ENCODE assay signal across 8 cellular contexts in genomic region chr9:112332674-112332976, GRCh38. TPM values are rescaled to one million over a fixed set of nuclear protein-coding genes. Genes with fewer than 3 reads are reported as not detected.
DNase-seq lines count a peak whose midpoint lies in the region; ATAC-seq and TF ChIP-seq lines count a peak whose summit lies in the region.

No MANE protein-coding gene starts in this region.

- ATAC-seq in gastrocnemius medialis: no peak

- peak overlapping the region; percentile 75 for H3K27ac ChIP-seq in SJCRH30
- peak overlapping the region; percentile 86 for H3K27ac ChIP-seq in fibroblast of lung (ENCODE audit: insufficient read depth, low read length)
- H3K27ac ChIP-seq in gastrocnemius medialis: peak overlapping the region; percentile 84 to 99 (median 97)

- no peak for TF ChIP-seq POLR2A in gastrocnemius medialis (IDR thresholded peaks at IDR 0.05)

- in situ Hi-C loops in gastrocnemius medialis (cut with MboI; ENCODE audit: low sequenced_read_pairs in 4 of 4): no loop called here

- no peaks in the 10 kb centered on the region for H3K36me3 ChIP-seq in SJCRH30
- no peaks in the 10 kb centered on the region for H3K36me3 ChIP-seq in fibroblast of lung (ENCODE audit: control insufficient read depth, insufficient read depth, low read length)
- H3K36me3 ChIP-seq in gastrocnemius medialis: no peaks in the 10 kb centered on the region

- H3K9me3 ChIP-seq in SJCRH30 (replicated peaks) (no peaks in the 10 kb centered on the region), fibroblast of lung (ENCODE audit: control insufficient read depth, insufficient read depth, low read depth, low read length) (no peaks in the 10 kb centered on the region), gastrocnemius medialis (no peaks in the 10 kb centered on the region)

- TF ChIP-seq CTCF in GM12875 (IDR thresholded peaks at IDR 0.05; ENCODE audit: borderline replicate concordance, insufficient read depth, low read depth, low read length) (0 out of 2 replicates have a peak, but pooled peaks have one; percentile 8), fibroblast of lung (conservative IDR thresholded peaks at IDR 0.05 in 1 of 2, IDR thresholded peaks at IDR 0.05 in 1 of 2; ENCODE audit: low read depth in 1 of 2, low read length in 2 of 2) (peak; percentile 7 to 15), gastrocnemius medialis (IDR thresholded peaks at IDR 0.05 in 4 of 5, conservative IDR thresholded peaks at IDR 0.05 in 1 of 5) (peak in 1 of 5 experiments; percentile 15)

- H3K4me3 ChIP-seq in GM12875 (ENCODE audit: low read depth, low read length) (peak overlapping the region; percentile 94), SJCRH30 (peak overlapping the region; percentile 96), fibroblast of lung (replicated peaks in 1 of 4; ENCODE audit: control extremely low read depth in 1 of 4, insufficient read depth in 1 of 4, low read depth in 3 of 4, low read length in 4 of 4) (peak overlapping the region; percentile 80 to 89 (median 84)), gastrocnemius medialis (peak overlapping the region; percentile 67 to 96 (median 88))

- peak overlapping the region; percentile 88 for H3K9ac ChIP-seq in fibroblast of lung (ENCODE audit: insufficient read depth, low read length)

- H3K4me1 ChIP-seq in SJCRH30 (peaks cover 11% of the 10 kb centered on the region; the same call in 1 of the 2 replicates), fibroblast of lung (ENCODE audit: control insufficient read depth, extremely low read depth, insufficient read depth, low read length) (no peaks in the 10 kb centered on the region), gastrocnemius medialis (peaks cover 16 to 22% of the 10 kb centered on the region in 2 donors)

- peaks cover 2% of the 10 kb centered on the region for H4K20me1 ChIP-seq in fibroblast of lung (ENCODE audit: control insufficient read depth, extremely low read depth, insufficient read depth, low read length)

- DNase-seq in SJCRH30: no peak
- no peak for DNase-seq in fibroblast of lung (ENCODE audit: low read depth in 2 of 2)
- DNase-seq in gastrocnemius medialis: no peak
- DNase-seq in occipital lobe (lab: John Stamatoyannopoulos, UW): no peak
- DNase-seq in iPS-NIHi11 (ENCODE audit: low spot score): no peak
- no peak for DNase-seq in AG08396 (ENCODE audit: low spot score)
- DNase-seq in posterior vena cava (ENCODE audit: low spot score): no peak

- peak overlapping the region; percentile 81 for H2AFZ ChIP-seq in fibroblast of lung (ENCODE audit: low read length)

- peak overlapping the region; percentile 49 for H3K4me2 ChIP-seq in fibroblast of lung (ENCODE audit: extremely low read depth, insufficient read depth, low read length)

- intact Hi-C loops in gastrocnemius medialis (cut with DNase I; ENCODE audit: low total_unique reads) (loop anchor here (2.0 to 10.0 kb wide), 4 partner anchors 155 to 698 kb away; partner anchors contain the start of genes DNAJC25, INIP and SUSD1), posterior vena cava (cut with DNase I) (loop anchor here in 1 of 2 donors (10.0 kb wide), 1 partner anchor 158 kb away; the partner anchor contains the start of gene SUSD1)

- H3K79me2 ChIP-seq in fibroblast of lung (ENCODE audit: control insufficient read depth, insufficient read depth, low read length): peaks cover 52% of the 10 kb centered on the region

- H3K27me3 ChIP-seq in SJCRH30 (no peaks in the 10 kb centered on the region), fibroblast of lung (ENCODE audit: control insufficient read depth, insufficient read depth, low read length) (no peaks in the 10 kb centered on the region), gastrocnemius medialis (no peaks in the 10 kb centered on the region)

RNA-seq across cellular contexts. Expression of gene PTBP3, which starts 0.8 kb away (rescaled TPM):
- total RNA-seq in SJCRH30 (2014; rRNA removed; shearing (Covaris generic)): 65.7 and 73.0 TPM in 2 replicates
- total RNA-seq in fibroblast of lung: 16.7 and 17.2 TPM in 2 replicates
- polyA plus RNA-seq in fibroblast of lung: 22.7 and 28.7 TPM in 2 replicates
- 10.6 and 15.9 TPM in 2 replicates for polyA plus RNA-seq in fibroblast of lung (2012)
- 15.7 and 16.8 TPM in 2 replicates for polyA minus RNA-seq in fibroblast of lung (ENCODE audit: low replicate concordance)
- 10 to 100 TPM in 3 of 4 donors, 1 to 10 TPM in 1; 9.9 to 54.7 (median 18.7) TPM for total RNA-seq in gastrocnemius medialis
- total RNA-seq in occipital lobe: 44.9 TPM
- 10 to 100 TPM; 35.4 to 42.5 TPM for total RNA-seq in posterior vena cava

RNA-seq across cellular contexts. Expression of gene HSDL2, which starts 47.3 kb away (rescaled TPM):
- 39.0 and 41.4 TPM in 2 replicates for total RNA-seq in SJCRH30 (2014; rRNA removed; shearing (Covaris generic))
- total RNA-seq in fibroblast of lung: 39.3 and 49.9 TPM in 2 replicates
- polyA plus RNA-seq in fibroblast of lung: 33.1 and 47.9 TPM in 2 replicates
- 27.5 and 35.1 TPM in 2 replicates for polyA plus RNA-seq in fibroblast of lung (2012)
- 3.5 and 7.9 TPM in 2 replicates for polyA minus RNA-seq in fibroblast of lung (ENCODE audit: low replicate concordance)
- total RNA-seq in gastrocnemius medialis: 100 to 1,000 TPM in 1 of 4 donors, 10 to 100 TPM in 3; 68.9 to 106 (median 93.5) TPM
- 21.4 TPM for total RNA-seq in occipital lobe
- total RNA-seq in posterior vena cava: 10 to 100 TPM; 34.8 to 46.2 TPM
